Comparison of ENCODE assay signal across 8 cellular contexts in genomic region chr5:68252678-68253520, GRCh38. TPM values are rescaled to one million over a fixed set of nuclear protein-coding genes. Genes with fewer than 3 reads are reported as not detected.
A peak's percentile ranks its signal among the peaks of the same experiment; 100 is the strongest.
DNase-seq lines count a peak whose midpoint lies in the region; ATAC-seq, FAIRE-seq and TF ChIP-seq lines count a peak whose summit lies in the region.

No MANE protein-coding gene starts in this region.

- no peak overlapping the region for H3K4ac ChIP-seq in H1 (replicated peaks; ENCODE audit: insufficient read length, low read depth, low read length)

- H2BK120ac ChIP-seq in H1 (replicated peaks; ENCODE audit: low read depth, low read length) = no peak overlapping the region

- WGBS in H1 (ENCODE audit: extremely low coverage in 1 of 2, insufficient coverage in 1 of 2, insufficient read length in 1 of 2, insufficient replicate concordance in 2 of 2, low coverage in 1 of 2, low lambda C conversion rate in 2 of 2, missing lambda C conversion rate in 1 of 2), 2 experiments = 69% methylated on average over 6 of the region's 6 CpGs; no CpG with 5 or more reads in 1 of the 2 experiments

- no peak for TF ChIP-seq EP300 in H1 (IDR thresholded peaks at IDR 0.05; ENCODE audit: borderline replicate concordance in 1 of 2, low read depth in 2 of 2, low read length in 2 of 2)

- H4K5ac ChIP-seq in H1 (ENCODE audit: insufficient read length, low read depth, low read length) = no peak overlapping the region

- no peaks in the 10 kb centered on the region for H3K9me3 Mint-ChIP-seq in GM23338
- no peaks in the 10 kb centered on the region for H3K9me3 Mint-ChIP-seq in WTC11
- no peaks in the 10 kb centered on the region for H3K9me3 Mint-ChIP-seq in memory B cell

- no peaks in the 10 kb centered on the region for H4K20me1 ChIP-seq in GM23338 (replicated peaks; ENCODE audit: insufficient read depth)
- no peaks in the 10 kb centered on the region for H4K20me1 ChIP-seq in H1 (replicated peaks in 1 of 2; ENCODE audit: control insufficient read depth in 1 of 2, insufficient read depth in 2 of 2, low read length in 2 of 2)

- no peak for TF ChIP-seq POLR2A in H1 (IDR thresholded peaks at IDR 0.05; ENCODE audit: control extremely low read depth in 1 of 2, low read depth in 2 of 2, low read length in 2 of 2)

- H3K9ac ChIP-seq in H1 (replicated peaks in 1 of 4; ENCODE audit: extremely low read depth in 1 of 4, low read depth in 3 of 4, low read length in 3 of 4) = no peak overlapping the region

- no peak overlapping the region for H4K91ac ChIP-seq in H1 (replicated peaks; ENCODE audit: insufficient read length, low read length)

- H3K27me3 Mint-ChIP-seq in GM23338 (ENCODE audit: insufficient read depth, low read depth, poor library complexity) = peaks cover 8% of the 10 kb centered on the region
- no peaks in the 10 kb centered on the region for H3K27me3 Mint-ChIP-seq in WTC11 (ENCODE audit: low read depth)
- H3K27me3 Mint-ChIP-seq in memory B cell = no peaks in the 10 kb centered on the region

- peaks cover 4% of the 10 kb centered on the region; the same call in 1 of the 2 replicates for H3K79me1 ChIP-seq in H1 (ENCODE audit: low read depth, low read length)

- no peak overlapping the region for H3K14ac ChIP-seq in H1 (ENCODE audit: insufficient read length)

- H3K36me3 Mint-ChIP-seq in GM23338 (ENCODE audit: low read depth) = no peaks in the 10 kb centered on the region
- H3K36me3 Mint-ChIP-seq in WTC11 = no peaks in the 10 kb centered on the region
- peaks cover 2% of the 10 kb centered on the region for H3K36me3 Mint-ChIP-seq in memory B cell

- no peak overlapping the region for H2BK12ac ChIP-seq in H1 (ENCODE audit: low read depth, low read length)

- H3K23me2 ChIP-seq in H1 (ENCODE audit: low read depth, low read length) = no peaks in the 10 kb centered on the region

- H3K4me1 Mint-ChIP-seq in GM23338 (peaks cover 36% of the 10 kb centered on the region), WTC11 (peaks cover 45% of the 10 kb centered on the region), memory B cell (peaks cover 41% of the 10 kb centered on the region)

- H3K56ac ChIP-seq in H1 (replicated peaks; ENCODE audit: insufficient read length, low read depth, low read length) = no peak overlapping the region

- no peak overlapping the region for H3K27ac ChIP-seq in GM23338 (ENCODE audit: low read depth)
- no peak overlapping the region for H3K27ac ChIP-seq in H1 (ENCODE audit: low read depth, low read length)

- H2BK5ac ChIP-seq in H1 (ENCODE audit: low read depth, low read length) = no peak overlapping the region

- POLR2A ChIA-PET in WTC11 (lab: Charles Lee) = interaction anchor here (0.6 kb wide), 2 partner anchors 1020 to 1109 kb away, joined by 3 read pairs; no protein-coding TSS in a partner anchor
- POLR2A ChIA-PET in H1 (lab: Charles Lee; ENCODE audit: partially characterized antibody) = interaction anchor here (0.7 to 1.3 kb wide), 3 partner anchors 268 to 1007 kb away, joined by 3 to 4 read pairs (median 3); no protein-coding TSS in a partner anchor

- H2AK5ac ChIP-seq in H1 (ENCODE audit: low read depth, low read length) = no peak overlapping the region

- no peaks in the 10 kb centered on the region for H3K36me3 ChIP-seq in GM23338 (ENCODE audit: insufficient read depth)
- no peaks in the 10 kb centered on the region for H3K36me3 ChIP-seq in H1 (ENCODE audit: control insufficient read depth in 2 of 4, insufficient read depth in 4 of 4, low read length in 3 of 4)

- H3K27ac Mint-ChIP-seq in GM23338 = no peak overlapping the region
- H3K27ac Mint-ChIP-seq in WTC11 = no peak overlapping the region
- H3K27ac Mint-ChIP-seq in memory B cell = no peak overlapping the region

- no peaks in the 10 kb centered on the region for H3K9me2 ChIP-seq in GM23338 (ENCODE audit: insufficient read depth)

- H3K4me3 ChIP-seq in GM23338 (no peak overlapping the region), H1 (ENCODE audit: extremely low read depth in 1 of 4, insufficient read depth in 2 of 4, low read depth in 3 of 4, low read length in 4 of 4) (no peak overlapping the region)

- no peak overlapping the region for H4K8ac ChIP-seq in H1 (ENCODE audit: extremely low read depth, insufficient read depth, low read length)

- no peak overlapping the region for H3K23ac ChIP-seq in H1 (ENCODE audit: insufficient read length)

- H3K4me1 ChIP-seq in GM23338 (ENCODE audit: insufficient read depth) = peaks cover 36% of the 10 kb centered on the region
- peaks cover 7 to 19% (median 14%) of the 10 kb centered on the region in 4 experiments for H3K4me1 ChIP-seq in H1 (replicated peaks in 1 of 4; ENCODE audit: control insufficient read depth in 3 of 4, insufficient read depth in 4 of 4, low read length in 3 of 4)

- no peak overlapping the region for H2BK15ac ChIP-seq in H1 (ENCODE audit: low read length)

- peak; percentile 75 for DNase-seq in EH (ENCODE audit: low read depth)
- peak; percentile 91 for DNase-seq in GM23338 (ENCODE audit: low spot score)
- DNase-seq in NCI-H1436 treated with DMSO at 0.1 percent for 48 hours (lab: John Stamatoyannopoulos, UW) = peak; percentile 25
- peak; percentile 67 for DNase-seq in WTC11 (ENCODE audit: low spot score)
- peak; percentile 27 to 58 for DNase-seq in H1 (ENCODE audit: low read depth in 1 of 2, low spot score in 2 of 2)
- DNase-seq in memory B cell (ENCODE audit: low spot score in 2 of 2) = peak; percentile 21 to 38
- DNase-seq in stimulated activated naive CD4-positive, alpha-beta T cell treated with Interleukin-2 at 50 U/mL for 16 hours (lab: John Stamatoyannopoulos, UW) = peak; percentile 23
- DNase-seq in NCI-H774 (lab: John Stamatoyannopoulos, UW) = no peak

- TF ChIP-seq CTCF in GM23338 (conservative IDR thresholded peaks at IDR 0.05; ENCODE audit: low read depth in 2 of 2) (peak; percentile 80 to 93), WTC11 (IDR thresholded peaks at IDR 0.05) (peak; percentile 26; the same call in 1 of the 2 replicates), H1 (IDR thresholded peaks at IDR 0.05; ENCODE audit: control extremely low read depth in 1 of 3, insufficient read depth in 1 of 3, low read depth in 1 of 3, low read length in 3 of 3) (peak in 2 of 3 experiments; percentile 80 to 89; a peak in 3 of 4 replicates)

- H2BK20ac ChIP-seq in H1 (ENCODE audit: low read length) = no peak overlapping the region

- H2AFZ ChIP-seq in GM23338 (no peak overlapping the region), H1 (ENCODE audit: low read length) (no peak overlapping the region)

- FAIRE-seq in H1 (lab: Jason Lieb, UNC) = peak; percentile 87

- ATAC-seq in GM23338 (peak; percentile 94), WTC11 (peak; percentile 84), memory B cell (ENCODE audit: low read depth) (peak; percentile 73)

- H3K79me2 ChIP-seq in GM23338 (replicated peaks; ENCODE audit: insufficient read depth) = no peaks in the 10 kb centered on the region; the same call in 1 of the 2 replicates
- no peaks in the 10 kb centered on the region for H3K79me2 ChIP-seq in H1 (ENCODE audit: control insufficient read depth in 1 of 2, insufficient read depth in 2 of 2, low read length in 2 of 2)

- H3K4me2 ChIP-seq in GM23338 (no peak overlapping the region), H1 (ENCODE audit: insufficient read depth in 1 of 2, low read depth in 2 of 2, low read length in 2 of 2) (no peak overlapping the region)

- no peak overlapping the region for H3K18ac ChIP-seq in H1 (ENCODE audit: extremely low read depth, low read length)

- TF ChIP-seq RAD21 in H1 (IDR thresholded peaks at IDR 0.05 in 1 of 2, conservative IDR thresholded peaks at IDR 0.05 in 1 of 2; ENCODE audit: low read depth in 2 of 2, low read length in 2 of 2) = peak; percentile 98

- CTCF ChIA-PET in WTC11 (lab: Charles Lee) (interaction anchor here (0.5 to 2.5 kb wide), 27 partner anchors 11 to 1086 kb away, joined by 3 to 31 read pairs (median 3); partner anchors contain the start of gene PIK3R1), H1 (lab: Charles Lee; ENCODE audit: partially characterized antibody) (interaction anchor here (0.8 to 2.6 kb wide), 36 partner anchors 10 to 1090 kb away, joined by 3 to 14 read pairs (median 4); no protein-coding TSS in a partner anchor)

- H3K9me3 ChIP-seq in H1 (ENCODE audit: insufficient read depth in 2 of 2, low read depth in 1 of 2, low read length in 1 of 2) = no peaks in the 10 kb centered on the region

- H3F3A ChIP-seq in GM23338 (replicated peaks; ENCODE audit: low read depth) = no peaks in the 10 kb centered on the region

- H3K4me3 Mint-ChIP-seq in GM23338 (no peak overlapping the region), WTC11 (no peak overlapping the region), memory B cell (no peak overlapping the region)

- H3K27me3 ChIP-seq in GM23338 (ENCODE audit: insufficient read depth) = no peaks in the 10 kb centered on the region
- no peaks in the 10 kb centered on the region for H3K27me3 ChIP-seq in H1 (replicated peaks in 1 of 4; ENCODE audit: control insufficient read depth in 3 of 4, extremely low read depth in 1 of 4, insufficient read depth in 3 of 4, low read length in 3 of 4)

TF ChIP-seq in WTC11, 78 proteins besides CTCF, POLR2A, EP300 and RAD21 (continues in another document):
- no peak for TF ChIP-seq ETV6 (CRISPR knock-in tag; IDR thresholded peaks at IDR 0.05)

TF ChIP-seq in H1, 55 proteins besides CTCF, POLR2A, EP300 and RAD21 (continues in another document):
- TF ChIP-seq GABPA (IDR thresholded peaks at IDR 0.05; ENCODE audit: borderline replicate concordance, insufficient read depth, low read length) (no peak), RXRA (IDR thresholded peaks at IDR 0.05; ENCODE audit: insufficient read depth, low read depth, low read length) (no peak), USF2 (IDR thresholded peaks at IDR 0.05; ENCODE audit: low read length) (no peak), ZNF274 (IDR thresholded peaks at IDR 0.05; ENCODE audit: borderline replicate concordance, extremely low read depth, low read length) (no peak)

RNA-seq across cellular contexts. Expression of gene PIK3R1, which starts 37.3 kb away (rescaled TPM):
- total RNA-seq in GM23338 (2014; rRNA removed; shearing (Covaris generic)) = 9.8 and 25.4 TPM in 2 replicates
- polyA plus RNA-seq in GM23338 (2016; fragmentation: Nextera tagmentation; extraction: Ambion mirVana) (3.4 and 5.9 TPM in 2 replicates), H1 (2011; rRNA removed) (1.8 and 2.3 TPM in 2 replicates)
- 10.1 to 11.3 TPM (median 11.1 TPM) in 3 replicates for total RNA-seq in WTC11 (2021)
- 10.5 and 13.7 TPM in 2 replicates for total RNA-seq in H1 (2021; fragmentation: NEBNext Ultra II Directional; extraction: Animal tissue kit (Norgen Biotek cat#: 25700))
- polyA plus RNA-seq in H1 (2011; cell fraction: cytosol; rRNA removed) = 2.6 TPM
- polyA plus RNA-seq in H1 (2011; cell fraction: nucleus; rRNA removed) = 4.1 TPM
- polyA plus RNA-seq in H1 (2012, experiment 1 of 2) = 4.4 to 6.4 TPM (median 5.7 TPM) in 4 replicates
- polyA plus RNA-seq in H1 (2012, experiment 2 of 2) = 1.2 TPM
- polyA plus RNA-seq in H1 (2013, experiment 1 of 2) = 6.9 TPM
- polyA plus RNA-seq in H1 (2013, experiment 2 of 2) = 7.3 TPM
- 13.0 and 13.9 TPM in 2 replicates for polyA minus RNA-seq in H1 (2011; rRNA and poly(A)+ RNA removed)
- polyA minus RNA-seq in H1 (2011; cell fraction: cytosol; rRNA and poly(A)+ RNA removed) = 7.8 TPM
- polyA minus RNA-seq in H1 (2011; cell fraction: nucleus; rRNA and poly(A)+ RNA removed) = 13.1 TPM

Comparison
In these comparisons a context has a peak if more than half of its experiments do, and no peak if none do; other contexts are left out.
1. CTCF ChIP-seq: peak in every context shown above with its lines; median percentile 86 in GM23338; 84 in H1; 26 in WTC11.